ENCODE assay signal across 28 cellular contexts in genomic region chr12:69055280-69055679, GRCh38.
"Had no signal": no experiment of that assay in that cellular context is flagged by ENCODE, and none has a peak within 500 bp of the region (broad histone marks: within the 10 kb centered on the region; RNA-seq: fewer than 3 reads in every experiment).

No MANE protein-coding gene starts in this region.

- H3K9me3 ChIP-seq: SJCRH30, SK-N-SH had no signal

- DNase-seq: activated CD4-positive, alpha-beta memory T cell treated with anti-CD3 and anti-CD28 coated beads for 36 hours; activated CD4-positive, alpha-beta T cell treated with anti-CD3 and anti-CD28 coated beads, Interleukin-2, amount 10 ng/mL, durations not matched to agents 7 days and 5 days; activated CD4-positive, CD25-positive, alpha-beta regulatory T cell; activated gamma-delta T cell; activated naive CD4-positive, alpha-beta T cell treated with anti-CD3 and anti-CD28 coated beads for 36 hours; activated T-cell treated with anti-CD3 and anti-CD28 coated beads for 4 hours; activated T-cell treated with anti-CD3 and anti-CD28 coated beads, Interleukin-2, amount 50 U/mL, for 48 hours; amygdala; brain microvascular endothelial cell; Karpas-422; NCI-H1048; NCI-H146; NCI-H1930; NCI-H2171; NCI-H2227 treated with DMSO at 0.1 percent for 48 hours; NCI-H446 treated with DMSO at 0.1 percent for 48 hours; NCI-H526 treated with DMSO at 0.1 percent for 48 hours; NCI-H82; OCI-M1; RPMI8226; SJCRH30; SK-N-SH; T-helper 1 cell had no signal

- H3K9ac ChIP-seq: SK-N-SH had no signal

- H3K4me3 Mint-ChIP-seq: activated CD4-positive, alpha-beta memory T cell treated with anti-CD3 and anti-CD28 coated beads for 36 hours; activated CD4-positive, alpha-beta T cell treated with anti-CD3 and anti-CD28 coated beads, Interleukin-2, amount 10 ng/mL, durations not matched to agents 7 days and 5 days; activated naive CD4-positive, alpha-beta T cell treated with anti-CD3 and anti-CD28 coated beads for 36 hours; activated naive CD8-positive, alpha-beta T cell; activated T-helper 17 cell treated with anti-CD3 and anti-CD28 coated beads, Interleukin-2, amount 50 U/mL, for 72 hours had no signal

- H3K27me3 ChIP-seq: brain microvascular endothelial cell, SJCRH30 had no signal

- FAIRE-seq: K562 had no signal

- ATAC-seq: activated T-helper 17 cell treated with anti-CD3 and anti-CD28 coated beads, Interleukin-2, amount 50 U/mL, for 72 hours; K562; Panc1 had no signal

- H3K4me2 ChIP-seq: SK-N-SH had no signal

- H3K27ac Mint-ChIP-seq: activated CD4-positive, alpha-beta memory T cell treated with anti-CD3 and anti-CD28 coated beads for 36 hours; activated CD4-positive, alpha-beta T cell treated with anti-CD3 and anti-CD28 coated beads, Interleukin-2, amount 10 ng/mL, durations not matched to agents 7 days and 5 days; activated naive CD4-positive, alpha-beta T cell treated with anti-CD3 and anti-CD28 coated beads for 36 hours; activated T-helper 17 cell treated with anti-CD3 and anti-CD28 coated beads, Interleukin-2, amount 50 U/mL, for 72 hours had no signal

- H3K9me3 Mint-ChIP-seq: activated CD4-positive, alpha-beta memory T cell treated with anti-CD3 and anti-CD28 coated beads for 36 hours; activated CD4-positive, alpha-beta T cell treated with anti-CD3 and anti-CD28 coated beads, Interleukin-2, amount 10 ng/mL, durations not matched to agents 7 days and 5 days; activated naive CD4-positive, alpha-beta T cell treated with anti-CD3 and anti-CD28 coated beads for 36 hours; activated T-helper 17 cell treated with anti-CD3 and anti-CD28 coated beads, Interleukin-2, amount 50 U/mL, for 72 hours had no signal

- H3K27ac ChIP-seq: brain microvascular endothelial cell, SJCRH30, VCaP had no signal

- H3K4me3 ChIP-seq: K562, SJCRH30 had no signal

- H3K27me3 Mint-ChIP-seq: activated CD4-positive, alpha-beta T cell treated with anti-CD3 and anti-CD28 coated beads, Interleukin-2, amount 10 ng/mL, durations not matched to agents 7 days and 5 days had no signal

- H3K36me3 ChIP-seq: brain microvascular endothelial cell, SJCRH30 had no signal

- H3K9me2 ChIP-seq: SK-N-SH had no signal

- H3K36me3 Mint-ChIP-seq: activated CD4-positive, alpha-beta memory T cell treated with anti-CD3 and anti-CD28 coated beads for 36 hours had no signal
